ENCODE assay signal across 1 cellular context in the genomic region with DNA sequence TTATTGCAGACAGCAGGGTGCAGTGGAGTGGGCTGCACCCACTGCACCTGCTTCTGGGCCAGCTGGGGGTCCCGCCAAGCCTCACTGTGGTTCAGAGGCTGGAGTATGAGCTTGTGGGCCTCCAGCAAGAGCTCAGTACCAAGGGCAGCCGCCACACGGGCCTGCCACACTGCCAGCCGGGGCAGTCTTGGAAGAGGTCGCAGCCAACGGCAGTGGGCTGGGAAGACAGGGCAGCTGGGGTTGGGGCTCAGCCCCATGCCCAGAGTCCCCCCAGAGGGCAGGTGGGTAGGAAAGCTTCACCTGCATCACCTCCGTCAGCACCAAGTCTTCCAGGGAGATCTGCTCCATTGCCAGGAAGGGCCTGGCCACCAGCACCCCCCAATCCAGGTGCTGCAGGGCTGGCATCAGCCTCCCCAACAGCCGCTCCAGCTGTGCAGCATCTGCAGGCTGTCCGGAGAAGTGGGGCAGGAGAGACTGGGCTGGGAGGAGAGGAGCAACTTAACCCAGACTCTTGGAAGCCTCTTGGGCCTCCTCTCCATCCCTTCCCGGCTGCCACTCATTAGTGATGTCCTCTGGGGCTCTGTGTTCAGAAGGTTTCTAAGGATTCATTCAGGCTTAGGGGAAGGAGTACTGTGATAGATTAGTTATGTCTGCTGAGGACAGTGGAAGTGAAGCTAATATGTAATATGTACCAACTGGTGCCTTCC.
TF ChIP-seq lines count a peak whose summit lies in the region.

No MANE protein-coding gene starts in this region.

TF ChIP-seq in HEK293, 187 proteins besides CTCF, POLR2A, EP300 and RAD21 (continued from another document):
- TF ChIP-seq, protein P1, sequence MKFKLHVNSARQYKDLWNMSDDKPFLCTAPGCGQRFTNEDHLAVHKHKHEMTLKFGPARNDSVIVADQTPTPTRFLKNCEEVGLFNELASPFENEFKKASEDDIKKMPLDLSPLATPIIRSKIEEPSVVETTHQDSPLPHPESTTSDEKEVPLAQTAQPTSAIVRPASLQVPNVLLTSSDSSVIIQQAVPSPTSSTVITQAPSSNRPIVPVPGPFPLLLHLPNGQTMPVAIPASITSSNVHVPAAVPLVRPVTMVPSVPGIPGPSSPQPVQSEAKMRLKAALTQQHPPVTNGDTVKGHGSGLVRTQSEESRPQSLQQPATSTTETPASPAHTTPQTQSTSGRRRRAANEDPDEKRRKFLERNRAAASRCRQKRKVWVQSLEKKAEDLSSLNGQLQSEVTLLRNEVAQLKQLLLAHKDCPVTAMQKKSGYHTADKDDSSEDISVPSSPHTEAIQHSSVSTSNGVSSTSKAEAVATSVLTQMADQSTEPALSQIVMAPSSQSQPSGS (tag by site-specific recombination; IDR thresholded peaks at IDR 0.05; ENCODE audit: low read depth): no peak
- TF ChIP-seq ZNF37A (tag by site-specific recombination; IDR thresholded peaks at IDR 0.05): no peak
- TF ChIP-seq ZBTB7A (tag by site-specific recombination; IDR thresholded peaks at IDR 0.05; ENCODE audit: low read depth): no peak
